ENCODE assay signal across 8 cellular contexts in the genomic region with DNA sequence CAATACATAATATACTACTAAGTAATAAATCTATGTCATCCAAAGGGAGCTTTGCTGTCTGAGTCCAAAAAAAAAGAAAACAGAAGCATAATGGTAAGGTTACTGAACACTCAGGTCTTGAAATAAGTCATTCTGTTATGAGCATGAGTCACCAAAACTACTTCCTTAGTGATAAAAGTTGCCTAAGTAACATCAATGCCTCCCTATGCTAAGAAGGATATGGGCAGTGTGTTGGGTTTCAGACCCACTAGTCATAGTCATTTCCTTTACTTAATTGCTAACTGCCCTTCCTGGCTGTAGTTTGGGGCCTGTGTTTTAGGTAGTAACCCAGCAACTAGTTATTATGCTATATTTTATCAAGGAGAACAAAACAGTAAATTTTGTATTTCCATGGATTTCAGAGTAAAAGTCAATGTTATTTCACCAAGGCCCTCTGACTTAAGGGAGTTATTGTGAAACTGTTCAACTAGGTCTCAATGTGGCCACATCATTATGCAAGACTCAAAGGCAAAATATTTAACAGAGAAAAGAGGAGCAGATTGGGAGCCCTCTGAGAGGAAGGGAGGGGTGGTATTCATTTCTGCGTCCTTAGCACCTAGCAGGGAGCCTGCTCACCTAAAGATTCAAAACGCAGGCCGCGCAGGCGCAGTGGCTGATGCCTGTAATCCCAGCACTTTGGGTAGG. TPM values are rescaled to one million over a fixed set of nuclear protein-coding genes. Genes with fewer than 3 reads are reported as not detected.
A peak's percentile ranks its signal among the peaks of the same experiment; 100 is the strongest.
DNase-seq lines count a peak whose midpoint lies in the region; ATAC-seq and TF ChIP-seq lines count a peak whose summit lies in the region.

No MANE protein-coding gene starts in this region.

- H3K27ac ChIP-seq in HL-60 (replicated peaks) (peak overlapping the region; percentile 99), spleen (peak overlapping the region; percentile 53 to 92 (median 83))

- peak overlapping the region; percentile 95 for H3K27ac Mint-ChIP-seq in activated CD8-positive, alpha-beta T cell treated with anti-CD3 and anti-CD28 coated beads for 36 hours

- CTCF ChIA-PET in activated CD8-positive, alpha-beta T cell treated with anti-CD3 and anti-CD28 coated beads for 36 hours (lab: Charles Lee): interaction anchor here (0.6 to 1.7 kb wide), 2 partner anchors 10 to 191 kb away, joined by 3 to 6 read pairs; no protein-coding TSS in a partner anchor

- DNase-seq in GDM1 (lab: John Stamatoyannopoulos, UW) (peak; percentile 80), HL-60 (ENCODE audit: low read depth in 1 of 2, low spot score in 1 of 2) (peak; percentile 66 to 85), Right ventricle myocardium superior (no peak), spleen (no peak), H7 (no peak), NCI-H2227 (lab: John Stamatoyannopoulos, UW; ENCODE audit: unreplicated experiment) (no peak)
- peak; percentile 54 for DNase-seq in activated CD8-positive, alpha-beta T cell treated with anti-CD3 and anti-CD28 coated beads for 36 hours

- 62 to 89% (median 77%) methylated on average over 5 of the region's 5 CpGs for WGBS in spleen, 5 donors

- peaks cover 2% of the 10 kb centered on the region for H3K36me3 Mint-ChIP-seq in activated CD8-positive, alpha-beta T cell treated with anti-CD3 and anti-CD28 coated beads for 36 hours (ENCODE audit: low read depth)

- peak overlapping the region; percentile 32 for H3K4me3 Mint-ChIP-seq in activated CD8-positive, alpha-beta T cell treated with anti-CD3 and anti-CD28 coated beads for 36 hours

- H3K4me3 ChIP-seq in HL-60 (replicated peaks; ENCODE audit: insufficient read depth, low read length) (no peak overlapping the region), spleen (peak overlapping the region in 1 of 8 donors; percentile 49), H7 (ENCODE audit: insufficient read depth, low read depth, low read length) (no peak overlapping the region)

- POLR2A ChIA-PET in activated CD8-positive, alpha-beta T cell treated with anti-CD3 and anti-CD28 coated beads for 36 hours (lab: Charles Lee): interaction anchor here (0.7 to 2.7 kb wide), 3 partner anchors 13 to 191 kb away, joined by 3 to 30 read pairs (median 13); partner anchors contain the start of genes TRDMT1 and VIM

- no peaks in the 10 kb centered on the region for H3K9me3 Mint-ChIP-seq in activated CD8-positive, alpha-beta T cell treated with anti-CD3 and anti-CD28 coated beads for 36 hours

- H3K27me3 Mint-ChIP-seq in activated CD8-positive, alpha-beta T cell treated with anti-CD3 and anti-CD28 coated beads for 36 hours: no peaks in the 10 kb centered on the region

- no peak for TF ChIP-seq POLR2A in spleen (IDR thresholded peaks at IDR 0.05)

- peaks cover 55% of the 10 kb centered on the region for H3K4me1 Mint-ChIP-seq in activated CD8-positive, alpha-beta T cell treated with anti-CD3 and anti-CD28 coated beads for 36 hours (ENCODE audit: low read depth)

- no peaks in the 10 kb centered on the region for H3K27me3 ChIP-seq in HL-60 (ENCODE audit: insufficient read depth, poor library complexity, severe bottlenecking)
- H3K27me3 ChIP-seq in spleen (replicated peaks in 1 of 7): no peaks in the 10 kb centered on the region
- H3K27me3 ChIP-seq in H7 (ENCODE audit: control insufficient read depth, insufficient read depth, low read length): no peaks in the 10 kb centered on the region

- H3K4me1 ChIP-seq in spleen: peaks cover 4 to 65% (median 29%) of the 10 kb centered on the region in 6 donors

- no peaks in the 10 kb centered on the region for H3K9me3 ChIP-seq in spleen

- H3K36me3 ChIP-seq in spleen (no peaks in the 10 kb centered on the region), H7 (replicated peaks; ENCODE audit: control insufficient read depth, insufficient read depth, low read length) (no peaks in the 10 kb centered on the region)

- peak; percentile 100 for ATAC-seq in GM21447 (IDR thresholded peaks at IDR 0.05; ENCODE audit: unreplicated experiment)
- ATAC-seq in activated CD8-positive, alpha-beta T cell treated with anti-CD3 and anti-CD28 coated beads for 36 hours: peak; percentile 96
- peak; percentile 92 for ATAC-seq in Right ventricle myocardium superior (ENCODE audit: poor library complexity)

- intact Hi-C loops in activated CD8-positive, alpha-beta T cell treated with anti-CD3 and anti-CD28 coated beads for 36 hours (cut with micrococcal nuclease): no loop called here
- intact Hi-C loops in Right ventricle myocardium superior (cut with DNase I): no loop called here
- intact Hi-C loops in spleen (cut with DNase I; ENCODE audit: low total_unique reads): no loop called here

- TF ChIP-seq CTCF in HL-60 (IDR thresholded peaks at IDR 0.05; ENCODE audit: insufficient read depth, low read length) (no peak), spleen (IDR thresholded peaks at IDR 0.05 in 8 of 11, conservative IDR thresholded peaks at IDR 0.05 in 3 of 11) (no peak)
- TF ChIP-seq CTCF in activated CD8-positive, alpha-beta T cell treated with anti-CD3 and anti-CD28 coated beads for 36 hours (IDR thresholded peaks at IDR 0.05): no peak

RNA-seq across cellular contexts. Expression of gene VIM, which starts 11.7 kb away (rescaled TPM):
- 100 to 1,000 TPM; 590 to 602 TPM for total RNA-seq in activated CD8-positive, alpha-beta T cell treated with anti-CD3 and anti-CD28 coated beads for 36 hours
- 364 TPM for total RNA-seq in Right ventricle myocardium superior
- total RNA-seq in spleen: 1,000 to 10,000 TPM; 1,061 to 2,377 (median 1,594) TPM
- 100 to 1,000 TPM; 510 to 672 (median 660) TPM for polyA plus RNA-seq in spleen
- 1,966 TPM in 2 replicates for total RNA-seq in H7 (2014; rRNA removed; shearing (Covaris generic))

RNA-seq across cellular contexts. Expression of gene TRDMT1, which starts 14.9 kb away (rescaled TPM):
- total RNA-seq in activated CD8-positive, alpha-beta T cell treated with anti-CD3 and anti-CD28 coated beads for 36 hours: 1 to 10 TPM; 4.4 to 4.5 TPM
- 4.5 TPM for total RNA-seq in Right ventricle myocardium superior
- 10 to 100 TPM in 6 of 7 donors, 1 to 10 TPM in 1; 9.6 to 40.0 (median 16.3) TPM for total RNA-seq in spleen
- 1 to 10 TPM; 1.6 to 3.1 (median 2.3) TPM for polyA plus RNA-seq in spleen
- 8.0 and 8.6 TPM in 2 replicates for total RNA-seq in H7 (2014; rRNA removed; shearing (Covaris generic))

Comparison
In these comparisons a context has a peak if more than half of its experiments do, and no peak if none do; other contexts are left out.
1. DNase-seq: peak in GDM1 (single experiment), HL-60 (2 of 2) and activated CD8-positive, alpha-beta T cell treated with anti-CD3 and anti-CD28 coated beads for 36 hours (single experiment); none in Right ventricle myocardium superior (single experiment), spleen (single experiment), H7 (single experiment) and NCI-H2227 (single experiment).
2. Peak in every context shown above with its lines, with median percentiles within 50 percentile points of each other: ATAC-seq.